ENCODE assay signal across 1 cellular context in the genomic region with DNA sequence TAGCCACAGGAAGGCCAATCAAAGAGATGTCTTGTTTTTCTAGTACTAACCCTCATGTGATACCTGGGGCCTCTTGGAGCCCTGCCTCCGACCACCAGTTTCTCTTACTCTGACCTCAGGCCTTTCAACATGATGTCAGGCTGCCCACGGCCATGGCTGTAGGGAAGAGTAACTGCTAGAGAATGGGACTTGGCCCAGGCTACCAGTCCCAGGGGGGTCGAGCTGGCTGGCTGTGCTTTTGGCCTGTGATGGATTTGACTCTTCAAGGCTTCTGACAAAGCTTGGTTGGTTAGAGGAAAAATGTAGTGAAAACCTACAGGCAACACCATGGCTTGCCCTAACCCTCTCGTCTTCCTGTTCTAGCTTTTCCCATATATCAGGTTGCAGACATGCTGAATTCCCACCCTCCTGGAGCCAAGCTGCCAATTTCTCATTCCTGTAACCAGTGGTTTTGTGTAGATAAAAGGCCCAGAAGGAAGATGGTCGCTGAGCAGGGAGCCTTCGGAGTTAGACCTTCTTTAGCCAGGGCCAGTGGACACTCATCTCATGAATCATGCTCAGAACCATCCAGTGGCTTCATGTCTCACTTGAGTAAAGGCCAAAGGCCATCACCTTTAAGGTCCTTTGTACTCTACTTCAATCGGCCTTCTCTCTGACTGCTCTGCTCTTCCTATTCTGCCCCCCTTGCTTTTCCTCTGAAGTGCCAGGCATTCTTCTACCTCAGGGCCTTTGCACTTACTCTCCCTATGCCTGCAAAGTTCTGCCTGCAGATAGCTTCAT.
TF ChIP-seq lines count a peak whose summit lies in the region.

No MANE protein-coding gene starts in this region.

TF ChIP-seq in GM12878, 131 proteins besides CTCF, POLR2A, EP300 and RAD21:
- no peak for TF ChIP-seq MYC (IDR thresholded peaks at IDR 0.05; ENCODE audit: insufficient read depth, insufficient read length, insufficient replicate concordance, low read length, severe bottlenecking)
- TF ChIP-seq, protein P1, sequence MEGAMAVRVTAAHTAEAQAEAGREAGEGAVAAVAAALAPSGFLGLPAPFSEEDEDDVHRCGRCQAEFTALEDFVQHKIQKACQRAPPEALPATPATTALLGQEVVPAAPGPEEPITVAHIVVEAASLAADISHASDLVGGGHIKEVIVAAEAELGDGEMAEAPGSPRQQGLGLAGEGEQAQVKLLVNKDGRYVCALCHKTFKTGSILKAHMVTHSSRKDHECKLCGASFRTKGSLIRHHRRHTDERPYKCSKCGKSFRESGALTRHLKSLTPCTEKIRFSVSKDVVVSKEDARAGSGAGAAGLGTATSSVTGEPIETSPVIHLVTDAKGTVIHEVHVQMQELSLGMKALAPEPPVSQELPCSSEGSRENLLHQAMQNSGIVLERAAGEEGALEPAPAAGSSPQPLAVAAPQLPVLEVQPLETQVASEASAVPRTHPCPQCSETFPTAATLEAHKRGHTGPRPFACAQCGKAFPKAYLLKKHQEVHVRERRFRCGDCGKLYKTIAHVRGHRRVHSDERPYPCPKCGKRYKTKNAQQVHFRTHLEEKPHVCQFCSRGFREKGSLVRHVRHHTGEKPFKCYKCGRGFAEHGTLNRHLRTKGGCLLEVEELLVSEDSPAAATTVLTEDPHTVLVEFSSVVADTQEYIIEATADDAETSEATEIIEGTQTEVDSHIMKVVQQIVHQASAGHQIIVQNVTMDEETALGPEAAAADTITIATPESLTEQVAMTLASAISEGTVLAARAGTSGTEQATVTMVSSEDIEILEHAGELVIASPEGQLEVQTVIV (IDR thresholded peaks at IDR 0.05; ENCODE audit: borderline replicate concordance, partially characterized antibody): no peak
- TF ChIP-seq EGR1 (IDR thresholded peaks at IDR 0.05; ENCODE audit: borderline replicate concordance in 1 of 2, low read depth in 2 of 2, low read length in 2 of 2): no peak
- TF ChIP-seq FOXK2 (IDR thresholded peaks at IDR 0.05): no peak
- 0 out of 2 replicates have a peak, but pooled peaks have one; percentile 18 for TF ChIP-seq CREB1 (IDR thresholded peaks at IDR 0.05; ENCODE audit: low read depth)
